In the genomic region with DNA sequence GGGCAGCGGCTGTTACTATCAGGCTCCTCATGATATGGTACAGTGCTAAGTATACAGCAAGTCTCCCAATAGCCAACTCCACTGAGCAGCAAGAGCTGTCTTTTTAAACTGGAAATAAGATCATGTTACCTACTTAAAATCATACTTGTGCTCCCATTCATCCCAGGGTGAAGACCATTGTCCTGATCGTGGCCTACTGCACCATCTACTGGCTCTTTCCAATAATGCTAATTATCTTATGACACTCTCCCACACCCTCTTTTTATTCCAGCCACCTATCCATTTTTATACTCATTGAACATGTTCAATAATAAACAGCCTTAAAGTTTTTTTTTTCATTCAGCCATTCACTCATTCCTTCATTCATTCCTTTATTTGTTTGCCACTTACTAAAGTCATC, we compare ENCODE assay signal across 9 cellular contexts.
DNase-seq lines count a peak whose midpoint lies in the region; ATAC-seq and TF ChIP-seq lines count a peak whose summit lies in the region.
"Had no signal": no experiment of that assay in that cellular context is flagged by ENCODE, and none has a peak within 500 bp of the region (broad histone marks: within the 10 kb centered on the region; RNA-seq: fewer than 3 reads in every experiment).

No MANE protein-coding gene starts in this region.

- no peaks in the 10 kb centered on the region for H3K36me3 ChIP-seq in HEK293 (ENCODE audit: control insufficient read depth in 2 of 2, insufficient read depth in 1 of 2, low read length in 2 of 2)

- DNase-seq in AG04450 (ENCODE audit: low read depth, low spot score) = no peak
- DNase-seq in right cardiac atrium = no peak
- no peak for DNase-seq in activated CD4-positive, alpha-beta T cell treated with anti-CD3 and anti-CD28 coated beads, Interleukin-2, amount 50 U/mL, for 48 hours
- DNase-seq in mucosa of gallbladder (ENCODE audit: low spot score) = no peak
- DNase-seq: anterior cingulate cortex had no signal

- intact Hi-C loops in right cardiac atrium (cut with DNase I) = no loop called here

- TF ChIP-seq CTCF in AG04450 (IDR thresholded peaks at IDR 0.05; ENCODE audit: low read depth, low read length) (peak; percentile 47), HEK293 (tag by site-specific recombination; IDR thresholded peaks at IDR 0.05) (no peak)

- WGBS in right cardiac atrium = 73% methylated on average over 2 of the region's 2 CpGs

- POLR2A ChIA-PET in AG04450 (lab: Yijun Ruan, JAX) = no interaction called here
- POLR2A ChIA-PET in HEK293 (lab: Yijun Ruan, JAX) = no interaction called here

- CTCF ChIA-PET in AG04450 (lab: Charles Lee) (interaction anchor here (0.6 to 5.0 kb wide), 11 partner anchors 42 to 609 kb away, joined by 3 to 52 read pairs (median 4); no protein-coding TSS in a partner anchor), HEK293 (lab: Yijun Ruan, JAX) (interaction anchor here (0.8 to 1.2 kb wide), 3 partner anchors 10 to 225 kb away, joined by 3 to 8 read pairs (median 4); no protein-coding TSS in a partner anchor)

- H3K27ac ChIP-seq in AG04450 (ENCODE audit: low read depth, low read length) (no peak overlapping the region), HEK293 (ENCODE audit: extremely low read depth, low read depth, low read length) (no peak overlapping the region), right cardiac atrium (ENCODE audit: low read length) (no peak overlapping the region)

- no peaks in the 10 kb centered on the region for H3K4me1 ChIP-seq in HEK293 (ENCODE audit: control insufficient read depth, insufficient read depth, low read length)
- H3K4me1 ChIP-seq in right cardiac atrium (ENCODE audit: control insufficient read depth, insufficient read depth, low read length) = no peaks in the 10 kb centered on the region

- H3K4me3 ChIP-seq in AG04450 (ENCODE audit: low read depth, low read length) (no peak overlapping the region), HEK293 (ENCODE audit: low read depth, low read length) (no peak overlapping the region), right cardiac atrium (ENCODE audit: low read length) (no peak overlapping the region)

- H3K27me3 ChIP-seq in AG04450 (ENCODE audit: control insufficient read depth, insufficient read depth, low read length) = no peaks in the 10 kb centered on the region
- H3K27me3 ChIP-seq in right cardiac atrium (ENCODE audit: control insufficient read depth, insufficient read depth) = no peaks in the 10 kb centered on the region

- ATAC-seq in SK-N-SH treated with all-trans-retinoic acid at 6 μM for 48 hours = peak; percentile 74
- ATAC-seq in right cardiac atrium = peak; percentile 59 to 64
- no peak for ATAC-seq in GM18868 (IDR thresholded peaks at IDR 0.05; ENCODE audit: unreplicated experiment)
- no peak for ATAC-seq in GM21515 (IDR thresholded peaks at IDR 0.05; ENCODE audit: unreplicated experiment)

- no peaks in the 10 kb centered on the region for H3K9me3 ChIP-seq in AG04450 (ENCODE audit: control insufficient read depth, insufficient read depth, low read length)
- no peaks in the 10 kb centered on the region for H3K9me3 ChIP-seq in HEK293 (ENCODE audit: control insufficient read depth, insufficient read depth, low read depth, low read length)
- H3K9me3 ChIP-seq in right cardiac atrium (ENCODE audit: control insufficient read depth, low read length) = no peaks in the 10 kb centered on the region

TF ChIP-seq in HEK293, 187 proteins besides CTCF, POLR2A, EP300 and RAD21:
- TF ChIP-seq ZNF621 (tag by site-specific recombination; IDR thresholded peaks at IDR 0.05) (no peak), ZNF239 (tag by site-specific recombination; IDR thresholded peaks at IDR 0.05) (no peak), PRDM1 (tag by site-specific recombination; IDR thresholded peaks at IDR 0.05) (no peak), ZNF16 (tag by site-specific recombination; IDR thresholded peaks at IDR 0.05; ENCODE audit: low read depth) (no peak), ZNF654 (tag by site-specific recombination; IDR thresholded peaks at IDR 0.05; ENCODE audit: low read depth) (peak; percentile 79), ZNF350 (tag by site-specific recombination; IDR thresholded peaks at IDR 0.05) (no peak)
TF ChIP-seq in HEK293: peak in this region for 1.

TF ChIP-seq in SK-N-SH treated with all-trans-retinoic acid at 6 μM for 48 hours, 23 proteins besides CTCF, POLR2A, EP300 and RAD21:
- TF ChIP-seq ZNF8 (CRISPR knock-in tag; IDR thresholded peaks at IDR 0.05) (no peak), PPARA (CRISPR knock-in tag; IDR thresholded peaks at IDR 0.05; ENCODE audit: borderline replicate concordance) (no peak), ARNTL (CRISPR knock-in tag; IDR thresholded peaks at IDR 0.05; ENCODE audit: borderline replicate concordance, low read depth) (no peak), RARB (CRISPR knock-in tag; IDR thresholded peaks at IDR 0.05) (no peak), ISL1 (CRISPR knock-in tag; IDR thresholded peaks at IDR 0.05) (no peak), ZFP3 (CRISPR knock-in tag; IDR thresholded peaks at IDR 0.05) (no peak), ZNF70 (CRISPR knock-in tag; IDR thresholded peaks at IDR 0.05) (no peak), GLIS3 (CRISPR knock-in tag; IDR thresholded peaks at IDR 0.05) (no peak)
- TF ChIP-seq, protein P1, sequence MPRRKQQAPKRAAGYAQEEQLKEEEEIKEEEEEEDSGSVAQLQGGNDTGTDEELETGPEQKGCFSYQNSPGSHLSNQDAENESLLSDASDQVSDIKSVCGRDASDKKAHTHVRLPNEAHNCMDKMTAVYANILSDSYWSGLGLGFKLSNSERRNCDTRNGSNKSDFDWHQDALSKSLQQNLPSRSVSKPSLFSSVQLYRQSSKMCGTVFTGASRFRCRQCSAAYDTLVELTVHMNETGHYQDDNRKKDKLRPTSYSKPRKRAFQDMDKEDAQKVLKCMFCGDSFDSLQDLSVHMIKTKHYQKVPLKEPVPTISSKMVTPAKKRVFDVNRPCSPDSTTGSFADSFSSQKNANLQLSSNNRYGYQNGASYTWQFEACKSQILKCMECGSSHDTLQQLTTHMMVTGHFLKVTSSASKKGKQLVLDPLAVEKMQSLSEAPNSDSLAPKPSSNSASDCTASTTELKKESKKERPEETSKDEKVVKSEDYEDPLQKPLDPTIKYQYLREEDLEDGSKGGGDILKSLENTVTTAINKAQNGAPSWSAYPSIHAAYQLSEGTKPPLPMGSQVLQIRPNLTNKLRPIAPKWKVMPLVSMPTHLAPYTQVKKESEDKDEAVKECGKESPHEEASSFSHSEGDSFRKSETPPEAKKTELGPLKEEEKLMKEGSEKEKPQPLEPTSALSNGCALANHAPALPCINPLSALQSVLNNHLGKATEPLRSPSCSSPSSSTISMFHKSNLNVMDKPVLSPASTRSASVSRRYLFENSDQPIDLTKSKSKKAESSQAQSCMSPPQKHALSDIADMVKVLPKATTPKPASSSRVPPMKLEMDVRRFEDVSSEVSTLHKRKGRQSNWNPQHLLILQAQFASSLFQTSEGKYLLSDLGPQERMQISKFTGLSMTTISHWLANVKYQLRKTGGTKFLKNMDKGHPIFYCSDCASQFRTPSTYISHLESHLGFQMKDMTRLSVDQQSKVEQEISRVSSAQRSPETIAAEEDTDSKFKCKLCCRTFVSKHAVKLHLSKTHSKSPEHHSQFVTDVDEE (CRISPR knock-in tag; IDR thresholded peaks at IDR 0.05) = no peak

Comparison
In these comparisons a context has a peak if more than half of its experiments do, and no peak if none do; other contexts are left out.
1. ATAC-seq: peak in SK-N-SH treated with all-trans-retinoic acid at 6 μM for 48 hours (single experiment) and right cardiac atrium (2 of 2); none in GM18868 (single experiment) and GM21515 (single experiment).